Comparison of ENCODE assay signal across 9 cellular contexts in the genomic region with DNA sequence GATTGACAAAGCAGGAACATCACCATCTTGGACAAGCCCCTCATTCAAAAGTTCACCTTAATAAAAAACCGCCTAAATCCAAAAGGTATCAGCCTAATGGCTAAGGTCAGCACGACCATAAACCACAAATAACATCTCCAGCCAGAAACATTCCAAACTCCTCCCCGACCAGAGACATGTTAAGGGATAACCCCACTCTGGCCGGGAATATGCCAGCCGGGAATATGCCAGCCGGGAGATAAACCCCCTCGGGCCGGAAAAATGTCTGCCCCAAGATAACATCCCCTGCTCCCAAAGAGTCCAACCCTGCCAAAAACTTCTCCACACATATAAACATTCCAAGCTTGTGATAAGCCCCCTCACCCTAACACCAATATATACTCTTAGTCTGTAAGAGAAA. TPM values are rescaled to one million over a fixed set of nuclear protein-coding genes. Genes with fewer than 3 reads are reported as not detected.
DNase-seq lines count a peak whose midpoint lies in the region; ATAC-seq lines count a peak whose summit lies in the region.
"Had no signal": no experiment of that assay in that cellular context is flagged by ENCODE, and none has a peak within 500 bp of the region (broad histone marks: within the 10 kb centered on the region; RNA-seq: fewer than 3 reads in every experiment).

No MANE protein-coding gene starts in this region.

- H3K27me3 ChIP-seq in iPS-20b (ENCODE audit: insufficient read depth, low read length), result no peaks in the 10 kb centered on the region
- H3K27me3 ChIP-seq in thymus (ENCODE audit: control insufficient read depth, insufficient read depth), result no peaks in the 10 kb centered on the region

- ATAC-seq in activated T-cell treated with anti-CD3 and anti-CD28 coated beads, Interleukin-2, amount 50 U/mL, for 72 hours (replicated peaks in 1 of 2), result no peak

- H3K4me1 Mint-ChIP-seq in activated T-cell treated with anti-CD3 and anti-CD28 coated beads, Interleukin-2, amount 50 U/mL, for 72 hours (ENCODE audit: low read depth), result peaks cover 47% of the 10 kb centered on the region
- peaks cover 53% of the 10 kb centered on the region for H3K4me1 Mint-ChIP-seq in activated T-helper 1 cell treated with anti-CD3 and anti-CD28 coated beads, Interleukin-12 subunit alpha, Interleukin-12 subunit beta, Interleukin-2, Interleukin-4 antibody, amounts not matched to agents 30 ng/mL and 10 ng/mL and 1 ng/mL, durations not matched to agents 14 hours and 24 hours and 36 hours (ENCODE audit: low read depth)

- H3K4me3 Mint-ChIP-seq in activated T-cell treated with anti-CD3 and anti-CD28 coated beads, Interleukin-2, amount 50 U/mL, for 72 hours, result peak overlapping the region; percentile 83 to 88
- peak overlapping the region; percentile 92 for H3K4me3 Mint-ChIP-seq in activated T-helper 1 cell treated with anti-CD3 and anti-CD28 coated beads, Interleukin-12 subunit alpha, Interleukin-12 subunit beta, Interleukin-2, Interleukin-4 antibody, amounts not matched to agents 30 ng/mL and 10 ng/mL and 1 ng/mL, durations not matched to agents 14 hours and 24 hours and 36 hours

- H3K4me1 ChIP-seq in iPS-20b (ENCODE audit: insufficient read depth, low read length) (peaks cover 11% of the 10 kb centered on the region), thymus (ENCODE audit: control insufficient read depth, insufficient read depth, low read length) (peaks cover 11% of the 10 kb centered on the region)

- peaks cover 45% of the 10 kb centered on the region for H3K36me3 ChIP-seq in iPS-20b (ENCODE audit: insufficient read depth, low read depth, low read length)
- no peaks in the 10 kb centered on the region for H3K36me3 ChIP-seq in thymus (ENCODE audit: control insufficient read depth, insufficient read depth)

- H3K4me3 ChIP-seq in iPS-20b (ENCODE audit: low read length) (peak overlapping the region; percentile 100), thymus (ENCODE audit: low read length) (peak overlapping the region; percentile 64)

- H3K9me3 Mint-ChIP-seq in activated T-cell treated with anti-CD3 and anti-CD28 coated beads, Interleukin-2, amount 50 U/mL, for 72 hours, result no peaks in the 10 kb centered on the region
- no peaks in the 10 kb centered on the region for H3K9me3 Mint-ChIP-seq in activated T-helper 1 cell treated with anti-CD3 and anti-CD28 coated beads, Interleukin-12 subunit alpha, Interleukin-12 subunit beta, Interleukin-2, Interleukin-4 antibody, amounts not matched to agents 30 ng/mL and 10 ng/mL and 1 ng/mL, durations not matched to agents 14 hours and 24 hours and 36 hours

- H3K27ac ChIP-seq in iPS-20b (ENCODE audit: low read length), result no peak overlapping the region
- H3K27ac ChIP-seq in thymus (ENCODE audit: low read depth), result no peak overlapping the region

- peak overlapping the region; percentile 99; the same call in 1 of the 2 replicates for H3K9ac ChIP-seq in iPS-20b (ENCODE audit: low read depth, low read length)

- intact Hi-C loops in activated T-helper 1 cell treated with anti-CD3 and anti-CD28 coated beads, Interleukin-12 subunit alpha, Interleukin-12 subunit beta, Interleukin-2, Interleukin-4 antibody, amounts not matched to agents 30 ng/mL and 10 ng/mL and 1 ng/mL, durations not matched to agents 14 hours and 24 hours and 36 hours (cut with micrococcal nuclease), result no loop called here

- WGBS in thymus, result 32% methylated on average over 8 of the region's 8 CpGs

- peak overlapping the region; percentile 60 for H3K27ac Mint-ChIP-seq in activated T-cell treated with anti-CD3 and anti-CD28 coated beads, Interleukin-2, amount 50 U/mL, for 72 hours
- peak overlapping the region; percentile 46 for H3K27ac Mint-ChIP-seq in activated T-helper 1 cell treated with anti-CD3 and anti-CD28 coated beads, Interleukin-12 subunit alpha, Interleukin-12 subunit beta, Interleukin-2, Interleukin-4 antibody, amounts not matched to agents 30 ng/mL and 10 ng/mL and 1 ng/mL, durations not matched to agents 14 hours and 24 hours and 36 hours

- no peaks in the 10 kb centered on the region for H3K27me3 Mint-ChIP-seq in activated T-cell treated with anti-CD3 and anti-CD28 coated beads, Interleukin-2, amount 50 U/mL, for 72 hours (ENCODE audit: low read depth)
- H3K27me3 Mint-ChIP-seq in activated T-helper 1 cell treated with anti-CD3 and anti-CD28 coated beads, Interleukin-12 subunit alpha, Interleukin-12 subunit beta, Interleukin-2, Interleukin-4 antibody, amounts not matched to agents 30 ng/mL and 10 ng/mL and 1 ng/mL, durations not matched to agents 14 hours and 24 hours and 36 hours (ENCODE audit: insufficient read depth), result no peaks in the 10 kb centered on the region

- H3K9me3 ChIP-seq in iPS-20b (ENCODE audit: insufficient read depth, low read depth, low read length), result no peaks in the 10 kb centered on the region
- no peaks in the 10 kb centered on the region for H3K9me3 ChIP-seq in thymus (ENCODE audit: control insufficient read depth)

- DNase-seq in activated T-cell treated with anti-CD3 and anti-CD28 coated beads, Interleukin-2, amount 50 U/mL, for 72 hours, result no peak
- DNase-seq in activated T-cell treated with anti-CD3 and anti-CD28 coated beads, Interleukin-2, amount 50 U/mL, for 48 hours, result no peak
- no peak for DNase-seq in activated T-helper 1 cell treated with anti-CD3 and anti-CD28 coated beads, Interleukin-12 subunit alpha, Interleukin-12 subunit beta, Interleukin-2, Interleukin-4 antibody, amounts not matched to agents 30 ng/mL and 10 ng/mL and 1 ng/mL, durations not matched to agents 14 hours and 24 hours and 36 hours (ENCODE audit: low spot score)
- DNase-seq in GM03348 (ENCODE audit: low spot score), result no peak
- DNase-seq in NAMALWA (ENCODE audit: low spot score), result no peak
- DNase-seq in AML-193 (lab: John Stamatoyannopoulos, UW), result no peak
- DNase-seq: NCI-H510A had no signal

- H3K36me3 Mint-ChIP-seq in activated T-cell treated with anti-CD3 and anti-CD28 coated beads, Interleukin-2, amount 50 U/mL, for 72 hours (ENCODE audit: insufficient read depth in 2 of 2), result peaks cover 3 to 8% of the 10 kb centered on the region in 2 donors
- peaks cover 17% of the 10 kb centered on the region for H3K36me3 Mint-ChIP-seq in activated T-helper 1 cell treated with anti-CD3 and anti-CD28 coated beads, Interleukin-12 subunit alpha, Interleukin-12 subunit beta, Interleukin-2, Interleukin-4 antibody, amounts not matched to agents 30 ng/mL and 10 ng/mL and 1 ng/mL, durations not matched to agents 14 hours and 24 hours and 36 hours (ENCODE audit: low read depth)

RNA-seq across cellular contexts. Expression of a gene that starts 1.4 kb away (rescaled TPM):
- 10 to 100 TPM; 20.6 to 26.4 TPM for total RNA-seq in activated T-cell treated with anti-CD3 and anti-CD28 coated beads, Interleukin-2, amount 50 U/mL, for 72 hours
- 38.0 and 41.8 TPM in 2 replicates for total RNA-seq in activated T-helper 1 cell treated with anti-CD3 and anti-CD28 coated beads, Interleukin-12 subunit alpha, Interleukin-12 subunit beta, Interleukin-2, Interleukin-4 antibody, amounts not matched to agents 30 ng/mL and 10 ng/mL and 1 ng/mL, durations not matched to agents 14 hours and 24 hours and 36 hours
- polyA plus RNA-seq in thymus, result 6.4 TPM

RNA-seq across cellular contexts. Expression of a gene that starts 18.6 kb away (rescaled TPM):
- total RNA-seq in activated T-cell treated with anti-CD3 and anti-CD28 coated beads, Interleukin-2, amount 50 U/mL, for 72 hours, result 10 to 100 TPM; 71.5 to 87.3 TPM
- 71.7 and 73.2 TPM in 2 replicates for total RNA-seq in activated T-helper 1 cell treated with anti-CD3 and anti-CD28 coated beads, Interleukin-12 subunit alpha, Interleukin-12 subunit beta, Interleukin-2, Interleukin-4 antibody, amounts not matched to agents 30 ng/mL and 10 ng/mL and 1 ng/mL, durations not matched to agents 14 hours and 24 hours and 36 hours
- polyA plus RNA-seq in thymus, result 99.4 TPM

RNA-seq across cellular contexts. Expression of a gene that starts 18.9 kb away (rescaled TPM):
- 10 to 100 TPM; 38.6 to 39.6 TPM for total RNA-seq in activated T-cell treated with anti-CD3 and anti-CD28 coated beads, Interleukin-2, amount 50 U/mL, for 72 hours
- total RNA-seq in activated T-helper 1 cell treated with anti-CD3 and anti-CD28 coated beads, Interleukin-12 subunit alpha, Interleukin-12 subunit beta, Interleukin-2, Interleukin-4 antibody, amounts not matched to agents 30 ng/mL and 10 ng/mL and 1 ng/mL, durations not matched to agents 14 hours and 24 hours and 36 hours, result 38.1 and 39.6 TPM in 2 replicates
- polyA plus RNA-seq in thymus, result 46.5 TPM

RNA-seq across cellular contexts. Expression of a gene that starts 28.5 kb away (rescaled TPM):
- 100 to 1,000 TPM; 203 to 206 TPM for total RNA-seq in activated T-cell treated with anti-CD3 and anti-CD28 coated beads, Interleukin-2, amount 50 U/mL, for 72 hours
- 410 and 413 TPM in 2 replicates for total RNA-seq in activated T-helper 1 cell treated with anti-CD3 and anti-CD28 coated beads, Interleukin-12 subunit alpha, Interleukin-12 subunit beta, Interleukin-2, Interleukin-4 antibody, amounts not matched to agents 30 ng/mL and 10 ng/mL and 1 ng/mL, durations not matched to agents 14 hours and 24 hours and 36 hours
- polyA plus RNA-seq in thymus, result 95.1 TPM

RNA-seq across cellular contexts. Expression of a gene that starts 47.4 kb away (rescaled TPM):
- total RNA-seq in activated T-cell treated with anti-CD3 and anti-CD28 coated beads, Interleukin-2, amount 50 U/mL, for 72 hours, result 10 to 100 TPM; 62.6 to 65.0 TPM
- total RNA-seq in activated T-helper 1 cell treated with anti-CD3 and anti-CD28 coated beads, Interleukin-12 subunit alpha, Interleukin-12 subunit beta, Interleukin-2, Interleukin-4 antibody, amounts not matched to agents 30 ng/mL and 10 ng/mL and 1 ng/mL, durations not matched to agents 14 hours and 24 hours and 36 hours, result 61.0 and 67.0 TPM in 2 replicates
- polyA plus RNA-seq in thymus, result 47.2 TPM
